Comparison of ENCODE assay signal across 21 cellular contexts in the genomic region with DNA sequence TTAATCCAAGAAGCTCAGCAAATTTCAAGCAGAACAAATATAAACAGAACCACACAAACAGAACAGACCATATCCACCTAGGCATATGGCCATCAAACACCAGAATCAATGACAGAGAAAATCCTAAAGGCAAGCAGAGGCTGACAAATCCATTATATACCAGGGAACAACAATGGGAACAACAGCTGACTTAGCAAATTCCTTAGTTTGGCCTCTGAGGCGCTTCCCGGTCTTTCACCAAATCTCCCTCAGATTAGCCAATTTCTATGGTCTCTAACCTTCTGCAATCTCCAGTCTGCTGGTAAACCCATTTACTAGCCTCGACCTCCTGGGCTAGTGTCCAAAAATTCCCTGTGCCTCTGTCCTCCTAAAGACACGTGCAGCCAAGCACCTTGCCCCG. TPM values are rescaled to one million over a fixed set of nuclear protein-coding genes. Genes with fewer than 3 reads are reported as not detected.
"Had no signal": no experiment of that assay in that cellular context is flagged by ENCODE, and none has a peak within 500 bp of the region (broad histone marks: within the 10 kb centered on the region; RNA-seq: fewer than 3 reads in every experiment).

No MANE protein-coding gene starts in this region.

- H3K9me3 ChIP-seq: colonic mucosa, ovary, sigmoid colon, thyroid gland, uterus had no signal

- H3K4me3 ChIP-seq: colonic mucosa, heart left ventricle, ovary, right atrium auricular region, sigmoid colon, thyroid gland, upper lobe of left lung, uterus had no signal

- FAIRE-seq: frontal cortex, islet of Langerhans, small intestine had no signal

- H3K27ac ChIP-seq: colonic mucosa, heart left ventricle, ovary, right atrium auricular region, sigmoid colon, thyroid gland, upper lobe of left lung, uterus had no signal

- ATAC-seq: heart left ventricle; naive thymus-derived CD8-positive, alpha-beta T cell had no signal

- H3K36me3 ChIP-seq: colonic mucosa, ovary, uterus had no signal

- H3K27me3 ChIP-seq: colonic mucosa, heart left ventricle, ovary, right atrium auricular region, sigmoid colon, thyroid gland, upper lobe of left lung, uterus had no signal

- H3K27me3 Mint-ChIP-seq: naive thymus-derived CD8-positive, alpha-beta T cell had no signal

- H3K4me1 ChIP-seq: colonic mucosa, right atrium auricular region, sigmoid colon, upper lobe of left lung, uterus had no signal

- DNase-seq: colonic mucosa; dermis blood vessel endothelial cell; heart left ventricle; hippocampal formation; kidney glomerular epithelial cell; mesendoderm; naive thymus-derived CD8-positive, alpha-beta T cell; nucleus accumbens; ovary; sigmoid colon; small intestine; stimulated activated CD4-positive, alpha-beta T cell treated with anti-CD3 and anti-CD28 coated beads, Interleukin-12 subunit alpha, Interleukin-12 subunit beta, amount 100 ng/mL, for 4 hours; stimulated activated naive CD4-positive, alpha-beta T cell treated with Interleukin-2 at 50 U/mL for 16 hours; thyroid gland; upper lobe of left lung; uterus had no signal

- H3K4me3 Mint-ChIP-seq: naive thymus-derived CD8-positive, alpha-beta T cell; neural crest cell had no signal

RNA-seq across cellular contexts. Expression of a gene that starts 59.2 kb away (rescaled TPM):
- total RNA-seq: mononuclear cell; naive thymus-derived CD8-positive, alpha-beta T cell; sigmoid colon had no signal
